ENCODE assay signal across 1 cellular context in genomic region chrX:125205084-125205917, GRCh38.
TF ChIP-seq lines count a peak whose summit lies in the region.

No MANE protein-coding gene starts in this region.

TF ChIP-seq in K562, 482 proteins besides CTCF, POLR2A, EP300 and RAD21 (continued from another document):
- TF ChIP-seq, protein P1, sequence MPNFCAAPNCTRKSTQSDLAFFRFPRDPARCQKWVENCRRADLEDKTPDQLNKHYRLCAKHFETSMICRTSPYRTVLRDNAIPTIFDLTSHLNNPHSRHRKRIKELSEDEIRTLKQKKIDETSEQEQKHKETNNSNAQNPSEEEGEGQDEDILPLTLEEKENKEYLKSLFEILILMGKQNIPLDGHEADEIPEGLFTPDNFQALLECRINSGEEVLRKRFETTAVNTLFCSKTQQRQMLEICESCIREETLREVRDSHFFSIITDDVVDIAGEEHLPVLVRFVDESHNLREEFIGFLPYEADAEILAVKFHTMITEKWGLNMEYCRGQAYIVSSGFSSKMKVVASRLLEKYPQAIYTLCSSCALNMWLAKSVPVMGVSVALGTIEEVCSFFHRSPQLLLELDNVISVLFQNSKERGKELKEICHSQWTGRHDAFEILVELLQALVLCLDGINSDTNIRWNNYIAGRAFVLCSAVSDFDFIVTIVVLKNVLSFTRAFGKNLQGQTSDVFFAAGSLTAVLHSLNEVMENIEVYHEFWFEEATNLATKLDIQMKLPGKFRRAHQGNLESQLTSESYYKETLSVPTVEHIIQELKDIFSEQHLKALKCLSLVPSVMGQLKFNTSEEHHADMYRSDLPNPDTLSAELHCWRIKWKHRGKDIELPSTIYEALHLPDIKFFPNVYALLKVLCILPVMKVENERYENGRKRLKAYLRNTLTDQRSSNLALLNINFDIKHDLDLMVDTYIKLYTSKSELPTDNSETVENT (CRISPR knock-in tag; IDR thresholded peaks at IDR 0.05) = no peak
- TF ChIP-seq ATF2 (CRISPR knock-in tag; IDR thresholded peaks at IDR 0.05) (no peak), HSF4 (CRISPR knock-in tag; IDR thresholded peaks at IDR 0.05; ENCODE audit: borderline replicate concordance) (no peak), HEY1 (CRISPR knock-in tag; IDR thresholded peaks at IDR 0.05; ENCODE audit: borderline replicate concordance) (no peak), PRDM10 (IDR thresholded peaks at IDR 0.05; ENCODE audit: partially characterized antibody) (peak; percentile 66), XRCC5 (IDR thresholded peaks at IDR 0.05; ENCODE audit: low read depth, low read length) (no peak), FOXJ2 (tag; IDR thresholded peaks at IDR 0.05) (no peak), L3MBTL2 (IDR thresholded peaks at IDR 0.05) (peak; percentile 33; the same call in 1 of the 2 replicates)
- TF ChIP-seq, protein P2, sequence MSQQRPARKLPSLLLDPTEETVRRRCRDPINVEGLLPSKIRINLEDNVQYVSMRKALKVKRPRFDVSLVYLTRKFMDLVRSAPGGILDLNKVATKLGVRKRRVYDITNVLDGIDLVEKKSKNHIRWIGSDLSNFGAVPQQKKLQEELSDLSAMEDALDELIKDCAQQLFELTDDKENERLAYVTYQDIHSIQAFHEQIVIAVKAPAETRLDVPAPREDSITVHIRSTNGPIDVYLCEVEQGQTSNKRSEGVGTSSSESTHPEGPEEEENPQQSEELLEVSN (IDR thresholded peaks at IDR 0.05; ENCODE audit: borderline replicate concordance in 1 of 2, extremely low read depth in 1 of 2, insufficient read depth in 1 of 2, insufficient read length in 1 of 2, low read depth in 1 of 2, low read length in 1 of 2, poor library complexity in 1 of 2, severe bottlenecking in 1 of 2) = peak; percentile 62 to 73
- TF ChIP-seq, protein P3, sequence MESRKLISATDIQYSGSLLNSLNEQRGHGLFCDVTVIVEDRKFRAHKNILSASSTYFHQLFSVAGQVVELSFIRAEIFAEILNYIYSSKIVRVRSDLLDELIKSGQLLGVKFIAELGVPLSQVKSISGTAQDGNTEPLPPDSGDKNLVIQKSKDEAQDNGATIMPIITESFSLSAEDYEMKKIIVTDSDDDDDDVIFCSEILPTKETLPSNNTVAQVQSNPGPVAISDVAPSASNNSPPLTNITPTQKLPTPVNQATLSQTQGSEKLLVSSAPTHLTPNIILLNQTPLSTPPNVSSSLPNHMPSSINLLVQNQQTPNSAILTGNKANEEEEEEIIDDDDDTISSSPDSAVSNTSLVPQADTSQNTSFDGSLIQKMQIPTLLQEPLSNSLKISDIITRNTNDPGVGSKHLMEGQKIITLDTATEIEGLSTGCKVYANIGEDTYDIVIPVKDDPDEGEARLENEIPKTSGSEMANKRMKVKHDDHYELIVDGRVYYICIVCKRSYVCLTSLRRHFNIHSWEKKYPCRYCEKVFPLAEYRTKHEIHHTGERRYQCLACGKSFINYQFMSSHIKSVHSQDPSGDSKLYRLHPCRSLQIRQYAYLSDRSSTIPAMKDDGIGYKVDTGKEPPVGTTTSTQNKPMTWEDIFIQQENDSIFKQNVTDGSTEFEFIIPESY (CRISPR knock-in tag; IDR thresholded peaks at IDR 0.05) = peak; percentile 92
